In the genomic region with DNA sequence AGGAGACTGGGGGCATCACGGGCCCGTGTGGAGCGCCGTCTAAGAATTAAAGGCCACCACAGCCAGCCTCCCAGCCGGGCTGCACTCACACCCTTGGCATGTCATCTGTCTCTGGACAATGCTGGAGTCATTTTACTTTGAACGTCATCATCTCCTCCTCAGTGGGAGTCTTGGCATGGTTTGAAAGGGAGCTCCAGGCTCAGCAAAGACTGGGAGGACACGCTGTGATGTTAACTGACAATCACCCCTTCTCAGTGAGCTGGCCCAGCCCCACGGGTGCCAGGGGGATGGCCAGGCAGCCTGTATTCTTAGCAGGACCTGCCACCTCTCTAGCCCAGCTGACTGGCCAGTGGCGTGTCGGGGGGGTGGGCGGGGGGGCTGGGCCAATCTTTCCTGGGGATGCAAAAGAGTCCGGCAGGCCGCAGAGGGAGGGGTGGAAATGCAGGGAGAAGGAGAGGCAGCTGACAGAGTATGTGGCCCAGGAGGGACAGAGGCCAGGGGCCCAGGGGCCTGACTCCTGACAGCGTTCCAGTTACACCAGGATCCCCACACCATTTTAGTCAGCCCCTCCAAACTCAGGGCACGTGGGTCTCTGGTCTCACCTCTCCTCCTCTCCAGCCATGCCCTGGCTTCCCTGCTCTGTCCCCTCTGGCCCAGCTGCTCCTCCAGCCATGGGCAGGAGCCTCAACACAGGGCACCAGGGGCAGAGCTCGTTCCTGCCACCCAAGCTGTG, we compare ENCODE assay signal across 8 cellular contexts.
DNase-seq lines count a peak whose midpoint lies in the region; ATAC-seq and TF ChIP-seq lines count a peak whose summit lies in the region.

No MANE protein-coding gene starts in this region.

- H3K4me1 Mint-ChIP-seq in chondrocyte (ENCODE audit: low read depth) = peaks cover 32% of the 10 kb centered on the region
- peaks cover 20% of the 10 kb centered on the region for H3K4me1 Mint-ChIP-seq in GM23338

- H3K4me1 ChIP-seq in GM23338 (ENCODE audit: insufficient read depth) = peaks cover 6% of the 10 kb centered on the region; the same call in 1 of the 2 replicates

- H3K36me3 Mint-ChIP-seq in chondrocyte (ENCODE audit: low read depth) (peaks cover 9% of the 10 kb centered on the region), GM23338 (ENCODE audit: low read depth) (peaks cover 8% of the 10 kb centered on the region)

- H3K27me3 Mint-ChIP-seq in chondrocyte (ENCODE audit: low read depth) (no peaks in the 10 kb centered on the region), GM23338 (ENCODE audit: insufficient read depth, low read depth, poor library complexity) (peaks cover 6% of the 10 kb centered on the region)

- H3K27ac Mint-ChIP-seq in chondrocyte (ENCODE audit: unreplicated experiment) (peak overlapping the region; percentile 61), GM23338 (no peak overlapping the region)

- no peak overlapping the region for H2AFZ ChIP-seq in GM23338

- no peaks in the 10 kb centered on the region for H3K36me3 ChIP-seq in GM23338 (ENCODE audit: insufficient read depth)

- no peaks in the 10 kb centered on the region for H3K79me2 ChIP-seq in GM23338 (replicated peaks; ENCODE audit: insufficient read depth)

- H3K4me3 Mint-ChIP-seq in chondrocyte (ENCODE audit: unreplicated experiment) = no peak overlapping the region
- H3K4me3 Mint-ChIP-seq in GM23338 = no peak overlapping the region

- H3K27ac ChIP-seq in GM23338 (ENCODE audit: low read depth) = no peak overlapping the region

- no peaks in the 10 kb centered on the region for H3F3A ChIP-seq in GM23338 (replicated peaks; ENCODE audit: low read depth)

- TF ChIP-seq CTCF in chondrocyte (IDR thresholded peaks at IDR 0.05) = no peak
- no peak for TF ChIP-seq CTCF in GM23338 (conservative IDR thresholded peaks at IDR 0.05; ENCODE audit: low read depth in 2 of 2)

- peaks cover 9% of the 10 kb centered on the region; the same call in 1 of the 2 replicates for H4K20me1 ChIP-seq in GM23338 (replicated peaks; ENCODE audit: insufficient read depth)

- DNase-seq in COR-L47 (lab: John Stamatoyannopoulos, UW) (peak; percentile 82), NCI-H345 treated with DMSO at 0.1 percent for 48 hours (lab: John Stamatoyannopoulos, UW; ENCODE audit: unreplicated experiment) (peak; percentile 6), chondrocyte (ENCODE audit: low spot score) (no peak), non-pigmented ciliary epithelial cell (ENCODE audit: low read depth) (peak; percentile 24), GM23338 (ENCODE audit: low spot score) (no peak), T-helper 9 cell (no peak)
- no peak for DNase-seq in effector CD4-positive, alpha-beta T cell

- H3K4me2 ChIP-seq in GM23338 = no peak overlapping the region

- no peaks in the 10 kb centered on the region for H3K9me2 ChIP-seq in GM23338 (ENCODE audit: insufficient read depth)

- H3K4me3 ChIP-seq in GM23338 = no peak overlapping the region

- ATAC-seq in GM21786 (IDR thresholded peaks at IDR 0.05; ENCODE audit: unreplicated experiment) (no peak), GM23338 (no peak)

- H3K27me3 ChIP-seq in GM23338 (ENCODE audit: insufficient read depth) = no peaks in the 10 kb centered on the region

- no peaks in the 10 kb centered on the region for H3K9me3 Mint-ChIP-seq in chondrocyte (ENCODE audit: low read depth)
- H3K9me3 Mint-ChIP-seq in GM23338 = no peaks in the 10 kb centered on the region; the same call in 2 of the 3 replicates

TF ChIP-seq in GM23338, 12 proteins besides CTCF, POLR2A, EP300 and RAD21 (continues in another document):
- TF ChIP-seq EZH2 (IDR thresholded peaks at IDR 0.05; ENCODE audit: low read depth, unreplicated experiment) (no peak), REST (IDR thresholded peaks at IDR 0.05; ENCODE audit: unreplicated experiment) (no peak), ZNF331 (CRISPR knock-in tag; IDR thresholded peaks at IDR 0.05; ENCODE audit: low read depth) (no peak), NANOG (IDR thresholded peaks at IDR 0.05; ENCODE audit: borderline replicate concordance) (no peak), CREB1 (CRISPR knock-in tag; IDR thresholded peaks at IDR 0.05; ENCODE audit: low read depth) (no peak), JUNB (IDR thresholded peaks at IDR 0.05; ENCODE audit: unreplicated experiment) (no peak), POLR2AphosphoS5 (IDR thresholded peaks at IDR 0.05; ENCODE audit: low read depth) (no peak), EZH2phosphoT487 (IDR thresholded peaks at IDR 0.05; ENCODE audit: unreplicated experiment) (no peak), STAT1 (IDR thresholded peaks at IDR 0.05; ENCODE audit: unreplicated experiment) (no peak)
- TF ChIP-seq, protein P1, sequence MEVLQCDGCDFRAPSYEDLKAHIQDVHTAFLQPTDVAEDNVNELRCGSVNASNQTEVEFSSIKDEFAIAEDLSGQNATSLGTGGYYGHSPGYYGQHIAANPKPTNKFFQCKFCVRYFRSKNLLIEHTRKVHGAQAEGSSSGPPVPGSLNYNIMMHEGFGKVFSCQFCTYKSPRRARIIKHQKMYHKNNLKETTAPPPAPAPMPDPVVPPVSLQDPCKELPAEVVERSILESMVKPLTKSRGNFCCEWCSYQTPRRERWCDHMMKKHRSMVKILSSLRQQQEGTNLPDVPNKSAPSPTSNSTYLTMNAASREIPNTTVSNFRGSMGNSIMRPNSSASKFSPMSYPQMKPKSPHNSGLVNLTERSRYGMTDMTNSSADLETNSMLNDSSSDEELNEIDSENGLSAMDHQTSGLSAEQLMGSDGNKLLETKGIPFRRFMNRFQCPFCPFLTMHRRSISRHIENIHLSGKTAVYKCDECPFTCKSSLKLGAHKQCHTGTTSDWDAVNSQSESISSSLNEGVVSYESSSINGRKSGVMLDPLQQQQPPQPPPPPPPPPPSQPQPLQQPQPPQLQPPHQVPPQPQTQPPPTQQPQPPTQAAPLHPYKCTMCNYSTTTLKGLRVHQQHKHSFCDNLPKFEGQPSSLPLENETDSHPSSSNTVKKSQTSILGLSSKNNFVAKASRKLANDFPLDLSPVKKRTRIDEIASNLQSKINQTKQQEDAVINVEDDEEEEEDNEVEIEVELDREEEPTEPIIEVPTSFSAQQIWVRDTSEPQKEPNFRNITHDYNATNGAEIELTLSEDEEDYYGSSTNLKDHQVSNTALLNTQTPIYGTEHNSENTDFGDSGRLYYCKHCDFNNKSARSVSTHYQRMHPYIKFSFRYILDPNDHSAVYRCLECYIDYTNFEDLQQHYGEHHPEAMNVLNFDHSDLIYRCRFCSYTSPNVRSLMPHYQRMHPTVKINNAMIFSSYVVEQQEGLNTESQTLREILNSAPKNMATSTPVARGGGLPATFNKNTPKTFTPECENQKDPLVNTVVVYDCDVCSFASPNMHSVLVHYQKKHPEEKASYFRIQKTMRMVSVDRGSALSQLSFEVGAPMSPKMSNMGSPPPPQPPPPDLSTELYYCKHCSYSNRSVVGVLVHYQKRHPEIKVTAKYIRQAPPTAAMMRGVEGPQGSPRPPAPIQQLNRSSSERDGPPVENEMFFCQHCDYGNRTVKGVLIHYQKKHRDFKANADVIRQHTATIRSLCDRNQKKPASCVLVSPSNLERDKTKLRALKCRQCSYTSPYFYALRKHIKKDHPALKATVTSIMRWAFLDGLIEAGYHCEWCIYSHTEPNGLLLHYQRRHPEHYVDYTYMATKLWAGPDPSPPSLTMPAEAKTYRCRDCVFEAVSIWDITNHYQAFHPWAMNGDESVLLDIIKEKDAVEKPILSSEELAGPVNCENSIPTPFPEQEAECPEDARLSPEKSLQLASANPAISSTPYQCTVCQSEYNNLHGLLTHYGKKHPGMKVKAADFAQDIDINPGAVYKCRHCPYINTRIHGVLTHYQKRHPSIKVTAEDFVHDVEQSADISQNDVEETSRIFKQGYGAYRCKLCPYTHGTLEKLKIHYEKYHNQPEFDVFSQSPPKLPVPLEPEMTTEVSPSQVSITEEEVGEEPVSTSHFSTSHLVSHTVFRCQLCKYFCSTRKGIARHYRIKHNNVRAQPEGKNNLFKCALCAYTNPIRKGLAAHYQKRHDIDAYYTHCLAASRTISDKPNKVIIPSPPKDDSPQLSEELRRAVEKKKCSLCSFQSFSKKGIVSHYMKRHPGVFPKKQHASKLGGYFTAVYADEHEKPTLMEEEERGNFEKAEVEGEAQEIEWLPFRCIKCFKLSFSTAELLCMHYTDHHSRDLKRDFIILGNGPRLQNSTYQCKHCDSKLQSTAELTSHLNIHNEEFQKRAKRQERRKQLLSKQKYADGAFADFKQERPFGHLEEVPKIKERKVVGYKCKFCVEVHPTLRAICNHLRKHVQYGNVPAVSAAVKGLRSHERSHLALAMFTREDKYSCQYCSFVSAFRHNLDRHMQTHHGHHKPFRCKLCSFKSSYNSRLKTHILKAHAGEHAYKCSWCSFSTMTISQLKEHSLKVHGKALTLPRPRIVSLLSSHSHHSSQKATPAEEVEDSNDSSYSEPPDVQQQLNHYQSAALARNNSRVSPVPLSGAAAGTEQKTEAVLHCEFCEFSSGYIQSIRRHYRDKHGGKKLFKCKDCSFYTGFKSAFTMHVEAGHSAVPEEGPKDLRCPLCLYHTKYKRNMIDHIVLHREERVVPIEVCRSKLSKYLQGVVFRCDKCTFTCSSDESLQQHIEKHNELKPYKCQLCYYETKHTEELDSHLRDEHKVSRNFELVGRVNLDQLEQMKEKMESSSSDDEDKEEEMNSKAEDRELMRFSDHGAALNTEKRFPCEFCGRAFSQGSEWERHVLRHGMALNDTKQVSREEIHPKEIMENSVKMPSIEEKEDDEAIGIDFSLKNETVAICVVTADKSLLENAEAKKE (CRISPR knock-in tag; IDR thresholded peaks at IDR 0.05) = no peak

Comparison
In these comparisons a context has a peak if more than half of its experiments do, and no peak if none do; other contexts are left out.
1. DNase-seq: peak in COR-L47 (single experiment), NCI-H345 treated with DMSO at 0.1 percent for 48 hours (single experiment) and non-pigmented ciliary epithelial cell (single experiment); none in chondrocyte (single experiment), GM23338 (single experiment), effector CD4-positive, alpha-beta T cell (single experiment) and T-helper 9 cell (single experiment).